Comparison of ENCODE assay signal across 17 cellular contexts in the genomic region with DNA sequence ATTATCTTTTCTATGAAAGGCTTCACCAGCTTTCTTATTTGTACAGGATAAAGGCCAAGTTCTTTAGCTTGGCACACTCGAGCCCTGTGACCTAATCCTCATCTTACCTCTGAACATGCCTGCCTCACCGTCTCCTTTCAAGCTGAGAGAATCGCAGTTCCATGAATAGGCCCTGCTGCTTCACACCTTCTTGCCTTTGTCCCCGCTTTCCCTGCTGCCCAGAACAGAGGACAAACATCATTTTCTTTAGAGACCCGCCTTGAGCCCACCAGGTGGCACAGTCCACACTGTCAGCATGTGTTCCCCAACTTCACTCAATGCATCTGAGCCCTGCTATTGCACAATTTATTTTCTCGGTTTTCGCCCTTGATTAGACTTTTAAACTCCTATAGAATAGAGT.
DNase-seq lines count a peak whose midpoint lies in the region; ATAC-seq and TF ChIP-seq lines count a peak whose summit lies in the region.
"Had no signal": no experiment of that assay in that cellular context is flagged by ENCODE, and none has a peak within 500 bp of the region (broad histone marks: within the 10 kb centered on the region; RNA-seq: fewer than 3 reads in every experiment).

No MANE protein-coding gene starts in this region.

- no peaks in the 10 kb centered on the region for H3K9me3 ChIP-seq in mucosa of descending colon
- H3K9me3 ChIP-seq: Caco-2, left ventricle myocardium inferior, psoas muscle, vagina had no signal

- H3K36me3 ChIP-seq in mucosa of descending colon (ENCODE audit: low read depth): no peaks in the 10 kb centered on the region
- H3K36me3 ChIP-seq: left ventricle myocardium inferior, vagina had no signal

- intact Hi-C loops in mucosa of descending colon (cut with DNase I, micrococcal nuclease): no loop called here

- no peak overlapping the region for H3K4me3 ChIP-seq in mucosa of descending colon
- H3K4me3 ChIP-seq: left ventricle myocardium inferior, psoas muscle, vagina had no signal

- no peak for ATAC-seq in mucosa of descending colon
- ATAC-seq: activated naive CD8-positive, alpha-beta T cell treated with anti-CD3 and anti-CD28 coated beads, Interleukin-2, amount 50 U/mL, for 24 hours; psoas muscle had no signal

- no peak for TF ChIP-seq CTCF in mucosa of descending colon (IDR thresholded peaks at IDR 0.05)

- no peaks in the 10 kb centered on the region for H3K4me1 ChIP-seq in mucosa of descending colon (ENCODE audit: low read depth)
- H3K4me1 ChIP-seq: Caco-2, left ventricle myocardium inferior, psoas muscle, vagina had no signal

- DNase-seq in DMS79 treated with DMSO at 0.1 percent for 48 hours (lab: John Stamatoyannopoulos, UW) (peak; percentile 84), NCI-H1417 treated with DMSO at 0.1 percent for 48 hours (lab: John Stamatoyannopoulos, UW) (peak; percentile 57), NCI-H526 treated with DMSO at 0.1 percent for 48 hours (lab: John Stamatoyannopoulos, UW) (peak; percentile 61), iPS-NIHi7 (ENCODE audit: extremely low spot score) (peak; percentile 20), mucosa of descending colon (no peak), pons (ENCODE audit: low spot score) (no peak), superior temporal gyrus (ENCODE audit: extremely low spot score) (no peak), T-helper 1 cell (no peak)
- DNase-seq: activated CD4-positive, alpha-beta memory T cell treated with anti-CD3 and anti-CD28 coated beads for 36 hours; activated naive CD8-positive, alpha-beta T cell treated with anti-CD3 and anti-CD28 coated beads, Interleukin-2, amount 50 U/mL, for 24 hours; Caco-2; caudate nucleus; effector memory CD4-positive, alpha-beta T cell; left ventricle myocardium inferior; NCI-H2171 treated with DMSO at 0.1 percent for 48 hours; psoas muscle had no signal

Comparison
In these comparisons a context has a peak if more than half of its experiments do, and no peak if none do; other contexts are left out.
1. DNase-seq: peak in DMS79 treated with DMSO at 0.1 percent for 48 hours (single experiment), NCI-H1417 treated with DMSO at 0.1 percent for 48 hours (single experiment), NCI-H526 treated with DMSO at 0.1 percent for 48 hours (single experiment) and iPS-NIHi7 (single experiment); none in mucosa of descending colon (0 of 3), pons (single experiment), superior temporal gyrus (single experiment) and T-helper 1 cell (0 of 5).